In the genomic region with DNA sequence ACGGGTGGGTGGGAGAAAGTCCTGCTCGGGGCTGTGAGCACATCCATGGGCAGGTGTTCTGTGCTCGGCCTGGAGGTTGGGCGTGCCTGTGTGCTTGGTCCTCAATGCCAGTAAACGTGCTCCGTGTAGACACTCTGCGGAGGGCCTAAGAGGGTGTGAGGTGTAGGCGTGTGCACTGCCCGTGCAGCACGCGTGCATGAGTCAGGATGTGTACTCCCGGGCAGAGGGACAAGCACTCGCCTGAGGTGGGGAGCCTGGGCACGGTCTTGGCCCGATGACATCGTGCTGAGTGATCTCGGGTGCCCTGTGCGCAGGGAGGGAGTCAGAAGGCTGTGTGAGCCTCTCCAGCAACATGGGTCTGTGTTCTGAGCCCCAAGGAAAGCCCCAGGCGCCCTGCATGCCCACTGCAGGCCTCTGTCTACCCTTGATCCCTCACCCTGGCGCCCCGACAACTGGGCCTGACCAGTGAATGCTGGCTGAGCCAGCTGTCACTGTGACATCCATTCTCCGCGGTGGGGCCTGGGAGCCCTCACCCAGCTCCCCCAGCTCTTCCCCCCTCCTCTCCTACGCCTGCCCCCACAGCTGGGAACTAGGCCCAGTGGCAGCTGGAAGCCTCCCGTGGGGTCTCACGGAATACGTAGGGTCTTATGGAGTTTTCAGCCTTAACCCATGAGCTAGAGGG, we compare ENCODE assay signal across 24 cellular contexts. TPM values are rescaled to one million over a fixed set of nuclear protein-coding genes. Genes with fewer than 3 reads are reported as not detected.
DNase-seq lines count a peak whose midpoint lies in the region; FAIRE-seq and TF ChIP-seq lines count a peak whose summit lies in the region.
"Had no signal": no experiment of that assay in that cellular context is flagged by ENCODE, and none has a peak within 500 bp of the region (broad histone marks: within the 10 kb centered on the region; RNA-seq: fewer than 3 reads in every experiment).

No MANE protein-coding gene starts in this region.

- peaks cover 9% of the 10 kb centered on the region for H3K27me3 Mint-ChIP-seq in HFFc6 (ENCODE audit: insufficient read depth)
- H3K27me3 Mint-ChIP-seq: activated CD4-positive, alpha-beta memory T cell treated with anti-CD3 and anti-CD28 coated beads, Interleukin-2, amount 10 ng/mL, durations not matched to agents 7 days and 5 days had no signal

- peak; percentile 8 for DNase-seq in BE2C
- peak; percentile 73 for DNase-seq in bronchial epithelial cell (ENCODE audit: low read depth)
- peak; percentile 37 for DNase-seq in myocyte (ENCODE audit: low read depth)
- DNase-seq in NCI-H748 (lab: John Stamatoyannopoulos, UW; ENCODE audit: unreplicated experiment) = no peak
- DNase-seq in activated CD8-positive, alpha-beta memory T cell treated with anti-CD3 and anti-CD28 coated beads for 24 hours = no peak
- DNase-seq in HFFc6 = no peak
- DNase-seq in GM12891 (ENCODE audit: insufficient read length, low spot score) = no peak
- DNase-seq: activated CD4-positive, alpha-beta memory T cell treated with anti-CD3 and anti-CD28 coated beads, Interleukin-2, amount 10 ng/mL, durations not matched to agents 7 days and 5 days; activated naive CD4-positive, alpha-beta T cell treated with anti-CD3 and anti-CD28 coated beads, Interleukin-2, amount 10 ng/mL, durations not matched to agents 7 days and 5 days; activated T-cell treated with anti-CD3 and anti-CD28 coated beads, Interleukin-2, amount 50 U/mL, for 24 hours; CD4-positive, CD25-positive, alpha-beta regulatory T cell; DMS79 treated with DMSO at 0.1 percent for 48 hours; hippocampal formation; kidney glomerular epithelial cell; NCI-H2227 treated with DMSO at 0.1 percent for 48 hours; NK-92 treated with Interleukin-12 subunit alpha and Interleukin-12 subunit beta, amount 100 ng/mL, for 24 hours; Right ventricle myocardium superior; thyroid gland had no signal

- TF ChIP-seq POLR2A in GM12891 (IDR thresholded peaks at IDR 0.05; ENCODE audit: low read depth, low read length) = no peak

- H3K27ac ChIP-seq in HEK293 (ENCODE audit: extremely low read depth, low read depth, low read length) = no peak overlapping the region
- H3K27ac ChIP-seq: thyroid gland had no signal

- H3K9me3 ChIP-seq in BE2C = no peaks in the 10 kb centered on the region
- no peaks in the 10 kb centered on the region for H3K9me3 ChIP-seq in HEK293 (ENCODE audit: control insufficient read depth, insufficient read depth, low read depth, low read length)
- H3K9me3 ChIP-seq: thyroid gland had no signal

- H3K27ac Mint-ChIP-seq in HFFc6 = no peak overlapping the region
- H3K27ac Mint-ChIP-seq: activated CD4-positive, alpha-beta memory T cell treated with anti-CD3 and anti-CD28 coated beads, Interleukin-2, amount 10 ng/mL, durations not matched to agents 7 days and 5 days; activated naive CD4-positive, alpha-beta T cell treated with anti-CD3 and anti-CD28 coated beads, Interleukin-2, amount 10 ng/mL, durations not matched to agents 7 days and 5 days; activated T-cell treated with anti-CD3 and anti-CD28 coated beads, Interleukin-2, amount 50 U/mL, for 24 hours; mesothelial cell of epicardium; T-helper 1 cell treated with Interleukin-12 subunit alpha and Interleukin-12 subunit beta and Interleukin-4 antibody, amounts not matched to agents 30 μg/mL and 1 μg/mL, for 36 hours; WTC11 had no signal

- CTCF ChIA-PET in HEK293 (lab: Yijun Ruan, JAX) = interaction anchor here (0.5 to 9.5 kb wide), 8 partner anchors 59 to 514 kb away, joined by 3 to 303 read pairs (median 3); no protein-coding TSS in a partner anchor

- H3K4me1 Mint-ChIP-seq in HFFc6 (ENCODE audit: low read depth) = no peaks in the 10 kb centered on the region
- H3K4me1 Mint-ChIP-seq: activated naive CD4-positive, alpha-beta T cell treated with anti-CD3 and anti-CD28 coated beads, Interleukin-2, amount 10 ng/mL, durations not matched to agents 7 days and 5 days had no signal

- no peaks in the 10 kb centered on the region for H3K36me3 Mint-ChIP-seq in HFFc6 (ENCODE audit: low read depth)
- H3K36me3 Mint-ChIP-seq: activated naive CD4-positive, alpha-beta T cell treated with anti-CD3 and anti-CD28 coated beads, Interleukin-2, amount 10 ng/mL, durations not matched to agents 7 days and 5 days; CD4-positive, CD25-positive, alpha-beta regulatory T cell; mesothelial cell of epicardium; stimulated activated effector memory CD8-positive, alpha-beta T cell treated with anti-CD3 and anti-CD28 coated beads, Interleukin-12 subunit alpha, Interleukin-12 subunit beta, amount 100 ng/mL, for 72 hours; WTC11 had no signal

- H3K27me3 ChIP-seq in BE2C (no peaks in the 10 kb centered on the region), bronchial epithelial cell (ENCODE audit: control insufficient read depth, insufficient read depth, low read length) (peaks cover 6% of the 10 kb centered on the region)
- H3K27me3 ChIP-seq: thyroid gland had no signal

- FAIRE-seq in bronchial epithelial cell (lab: Jason Lieb, UNC) = peak; percentile 70
- FAIRE-seq in GM12891 (lab: Jason Lieb, UNC) = no peak
- FAIRE-seq: GM19239 had no signal

- POLR2A ChIA-PET in HEK293 (lab: Yijun Ruan, JAX) = interaction anchor here (0.6 to 1.1 kb wide), 4 partner anchors 119 to 423 kb away, joined by 3 to 4 read pairs (median 3); a partner anchor contains a TSS

- H3K36me3 ChIP-seq in BE2C (no peaks in the 10 kb centered on the region), HEK293 (ENCODE audit: control insufficient read depth in 2 of 2, insufficient read depth in 1 of 2, low read length in 2 of 2) (no peaks in the 10 kb centered on the region), bronchial epithelial cell (ENCODE audit: control insufficient read depth, insufficient read depth, low read length) (no peaks in the 10 kb centered on the region)
- H3K36me3 ChIP-seq: thyroid gland had no signal

- H3K4me1 ChIP-seq in BE2C = no peaks in the 10 kb centered on the region
- 0 out of 2 replicates have a peak, but pooled peaks cover 2% of the 10 kb centered on the region for H3K4me1 ChIP-seq in HEK293 (ENCODE audit: control insufficient read depth, insufficient read depth, low read length)

- H3K4me3 Mint-ChIP-seq in HFFc6 = no peak overlapping the region
- H3K4me3 Mint-ChIP-seq: activated CD4-positive, alpha-beta memory T cell treated with anti-CD3 and anti-CD28 coated beads, Interleukin-2, amount 10 ng/mL, durations not matched to agents 7 days and 5 days; activated naive CD4-positive, alpha-beta T cell treated with anti-CD3 and anti-CD28 coated beads, Interleukin-2, amount 10 ng/mL, durations not matched to agents 7 days and 5 days; activated T-cell treated with anti-CD3 and anti-CD28 coated beads, Interleukin-2, amount 50 U/mL, for 24 hours; CD4-positive, CD25-positive, alpha-beta regulatory T cell; mesothelial cell of epicardium; stimulated activated effector memory CD8-positive, alpha-beta T cell treated with anti-CD3 and anti-CD28 coated beads, Interleukin-12 subunit alpha, Interleukin-12 subunit beta, amount 100 ng/mL, for 72 hours; T-helper 1 cell treated with Interleukin-12 subunit alpha and Interleukin-12 subunit beta and Interleukin-4 antibody, amounts not matched to agents 30 μg/mL and 1 μg/mL, for 36 hours; WTC11 had no signal

- H3K9me3 Mint-ChIP-seq in HFFc6 = no peaks in the 10 kb centered on the region
- H3K9me3 Mint-ChIP-seq: activated CD4-positive, alpha-beta memory T cell treated with anti-CD3 and anti-CD28 coated beads, Interleukin-2, amount 10 ng/mL, durations not matched to agents 7 days and 5 days; activated naive CD4-positive, alpha-beta T cell treated with anti-CD3 and anti-CD28 coated beads, Interleukin-2, amount 10 ng/mL, durations not matched to agents 7 days and 5 days; activated T-cell treated with anti-CD3 and anti-CD28 coated beads, Interleukin-2, amount 50 U/mL, for 24 hours; mesothelial cell of epicardium; stimulated activated effector memory CD8-positive, alpha-beta T cell treated with anti-CD3 and anti-CD28 coated beads, Interleukin-12 subunit alpha, Interleukin-12 subunit beta, amount 100 ng/mL, for 72 hours; T-helper 1 cell treated with Interleukin-12 subunit alpha and Interleukin-12 subunit beta and Interleukin-4 antibody, amounts not matched to agents 30 μg/mL and 1 μg/mL, for 36 hours; WTC11 had no signal

- H3K4me3 ChIP-seq in BE2C (ENCODE audit: low read depth, low read length) = no peak overlapping the region
- no peak overlapping the region for H3K4me3 ChIP-seq in HEK293 (ENCODE audit: low read depth, low read length)
- H3K4me3 ChIP-seq in bronchial epithelial cell (ENCODE audit: low read depth, low read length) = no peak overlapping the region
- H3K4me3 ChIP-seq: thyroid gland had no signal

- TF ChIP-seq CTCF in BE2C (IDR thresholded peaks at IDR 0.05; ENCODE audit: low read depth, low read length) = no peak
- no peak for TF ChIP-seq CTCF in HEK293 (tag by site-specific recombination; IDR thresholded peaks at IDR 0.05)
- TF ChIP-seq CTCF in bronchial epithelial cell (IDR thresholded peaks at IDR 0.05; ENCODE audit: insufficient read depth, low read length, severe bottlenecking) = no peak
- TF ChIP-seq CTCF in HFFc6 (IDR thresholded peaks at IDR 0.05) = no peak

TF ChIP-seq in GM12891, 5 proteins besides CTCF, POLR2A, EP300 and RAD21:
- TF ChIP-seq PAX5 (IDR thresholded peaks at IDR 0.05; ENCODE audit: insufficient read depth, low read length, severe bottlenecking) = no peak
- no peak for TF ChIP-seq POU2F2 (IDR thresholded peaks at IDR 0.05; ENCODE audit: low read depth, low read length)
- TF ChIP-seq POLR2AphosphoS5 (IDR thresholded peaks at IDR 0.05; ENCODE audit: low read depth, low read length) = no peak
- no peak for TF ChIP-seq SPI1 (IDR thresholded peaks at IDR 0.05; ENCODE audit: low read depth, low read length)
- no peak for TF ChIP-seq TAF1 (IDR thresholded peaks at IDR 0.05; ENCODE audit: low read depth, low read length)

RNA-seq across cellular contexts. Expression of a gene that starts 23.5 kb away (rescaled TPM):
- not detected for polyA plus RNA-seq in BE2C (2012; ENCODE audit: insufficient read depth, insufficient read length, low read depth)
- total RNA-seq in bronchial epithelial cell (not detected in 2 replicates), myocyte (not detected in 2 replicates)
- 0.08 TPM for polyA plus RNA-seq in myocyte (2012)
- total RNA-seq in HFFc6 (2021; fragmentation: NEBNext Ultra II Directional; extraction: Animal tissue kit (Norgen Biotek cat#: 25700)) = 1 to 10 TPM in 5 of 6 experiments, under 1 TPM in 1; 0.59 to 2.3 (median 1.5) TPM
- 0.95 TPM for polyA plus RNA-seq in GM12891 (2012; ENCODE audit: low read depth, missing spikeins)
- total RNA-seq: activated CD4-positive, alpha-beta memory T cell treated with anti-CD3 and anti-CD28 coated beads, Interleukin-2, amount 10 ng/mL, durations not matched to agents 7 days and 5 days; CD4-positive, CD25-positive, alpha-beta regulatory T cell had no signal
- polyA plus RNA-seq: CD4-positive, CD25-positive, alpha-beta regulatory T cell had no signal

RNA-seq across cellular contexts. Expression of a gene that starts 57.1 kb away (rescaled TPM):
- polyA plus RNA-seq in BE2C (2012; ENCODE audit: insufficient read depth, insufficient read length, low read depth) = 0.48 TPM
- total RNA-seq in bronchial epithelial cell (0.53 and 4.5 TPM in 2 replicates), myocyte (44.7 and 113 TPM in 2 replicates)
- 53.7 TPM for polyA plus RNA-seq in myocyte (2012)
- total RNA-seq in HFFc6 (2021; fragmentation: NEBNext Ultra II Directional; extraction: Animal tissue kit (Norgen Biotek cat#: 25700)) = under 1 TPM in 5 of 6 experiments, not detected in 1; 0.07 to 0.14 (median 0.11) TPM
- 1.1 TPM for polyA plus RNA-seq in GM12891 (2012; ENCODE audit: low read depth, missing spikeins)
- polyA plus RNA-seq: CD4-positive, CD25-positive, alpha-beta regulatory T cell had no signal

Comparison
In these comparisons a context has a peak if more than half of its experiments do, and no peak if none do; other contexts are left out.
1. DNase-seq: peak in BE2C (single experiment), bronchial epithelial cell (single experiment) and myocyte (single experiment); none in NCI-H748 (single experiment), activated CD8-positive, alpha-beta memory T cell treated with anti-CD3 and anti-CD28 coated beads for 24 hours (single experiment), HFFc6 (single experiment) and GM12891 (single experiment).